9 cellular contexts compared by ENCODE assay signal in the genomic region with DNA sequence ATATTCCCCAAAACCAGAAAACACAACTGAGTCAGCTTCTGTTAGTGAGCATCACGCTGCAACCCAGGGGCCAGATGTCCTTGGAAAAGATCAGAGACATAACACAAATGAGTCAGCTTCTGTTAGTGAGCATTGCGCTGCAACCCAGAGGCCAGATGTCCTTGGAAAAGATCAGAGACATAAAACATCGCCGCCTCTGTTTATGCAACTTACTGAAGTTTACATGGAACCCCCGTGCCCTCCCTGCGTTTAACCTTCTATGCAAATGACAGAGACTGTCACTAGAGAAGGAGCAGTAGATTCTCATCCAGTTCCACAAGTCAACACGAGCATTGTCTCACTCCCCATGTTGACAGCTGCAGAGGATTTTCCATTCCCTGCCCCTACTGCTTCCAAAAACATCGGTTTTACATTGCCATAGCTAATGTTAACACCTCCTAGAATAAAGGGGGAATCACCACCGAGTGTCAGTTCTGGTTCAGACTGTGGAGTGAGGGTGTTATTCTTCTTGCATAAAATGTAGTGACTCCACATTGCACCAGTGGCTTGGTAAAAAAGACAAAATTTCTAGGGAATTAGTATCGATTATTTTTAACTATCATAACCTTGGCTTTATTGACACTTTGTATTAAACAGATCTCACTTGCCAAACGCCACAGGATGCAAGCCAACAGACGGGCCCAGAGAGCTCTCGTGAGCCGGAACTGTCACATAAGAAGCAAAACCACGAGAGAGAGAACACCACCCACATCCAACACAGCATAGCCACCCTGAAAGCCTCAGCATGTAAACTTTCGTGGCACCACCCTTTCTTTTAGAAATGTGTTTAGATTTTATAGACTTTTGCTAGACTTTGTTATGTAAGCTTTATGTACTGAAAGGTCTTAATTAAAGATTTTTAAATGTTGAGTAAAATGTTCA.
DNase-seq lines count a peak whose midpoint lies in the region; FAIRE-seq and TF ChIP-seq lines count a peak whose summit lies in the region.
"Had no signal": no experiment of that assay in that cellular context is flagged by ENCODE, and none has a peak within 500 bp of the region (broad histone marks: within the 10 kb centered on the region; RNA-seq: fewer than 3 reads in every experiment).

No MANE protein-coding gene starts in this region.

- intact Hi-C loops in activated naive CD4-positive, alpha-beta T cell treated with anti-CD3 and anti-CD28 coated beads for 36 hours (cut with micrococcal nuclease), result no loop called here
- intact Hi-C loops in posterior vena cava (cut with DNase I), result no loop called here

- no peak for FAIRE-seq in GM12892 (lab: Jason Lieb, UNC)

- peak overlapping the region; percentile 5 for H3K4me3 Mint-ChIP-seq in activated naive CD4-positive, alpha-beta T cell treated with anti-CD3 and anti-CD28 coated beads for 36 hours
- H3K4me3 Mint-ChIP-seq in mesothelial cell of epicardium, result no peak overlapping the region

- no peak for TF ChIP-seq CTCF in mesothelial cell of epicardium (IDR thresholded peaks at IDR 0.05; ENCODE audit: unreplicated experiment)

- H3K27ac Mint-ChIP-seq in activated naive CD4-positive, alpha-beta T cell treated with anti-CD3 and anti-CD28 coated beads for 36 hours, result peak overlapping the region; percentile 70
- H3K27ac Mint-ChIP-seq in mesothelial cell of epicardium, result no peak overlapping the region

- peaks cover 35% of the 10 kb centered on the region for H3K4me1 Mint-ChIP-seq in activated naive CD4-positive, alpha-beta T cell treated with anti-CD3 and anti-CD28 coated beads for 36 hours (ENCODE audit: low read depth)
- H3K4me1 Mint-ChIP-seq in mesothelial cell of epicardium, result peaks cover 10% of the 10 kb centered on the region

- TF ChIP-seq POLR2A in GM12892 (IDR thresholded peaks at IDR 0.05; ENCODE audit: low read depth, low read length), result no peak

- DNase-seq in Daoy (ENCODE audit: low read depth), result peak; percentile 52
- peak; percentile 10 to 80 (median 18) for DNase-seq in T-helper 1 cell
- peak; percentile 59 for DNase-seq in activated naive CD4-positive, alpha-beta T cell treated with anti-CD3 and anti-CD28 coated beads for 36 hours
- peak; percentile 53 for DNase-seq in pons (ENCODE audit: low spot score)
- DNase-seq in GM12892 (ENCODE audit: insufficient read length), result no peak
- no peak for DNase-seq in SIG-M5 treated with dmso at 0.1 percent for 504 hours (lab: John Stamatoyannopoulos, UW; ENCODE audit: unreplicated experiment)
- DNase-seq in posterior vena cava (ENCODE audit: low spot score), result no peak
- no peak for DNase-seq in mesothelial cell of epicardium (ENCODE audit: low spot score in 2 of 2, unreplicated experiment in 2 of 2)
- DNase-seq: dorsolateral prefrontal cortex had no signal

- H3K9me3 Mint-ChIP-seq in activated naive CD4-positive, alpha-beta T cell treated with anti-CD3 and anti-CD28 coated beads for 36 hours, result no peaks in the 10 kb centered on the region
- H3K9me3 Mint-ChIP-seq in mesothelial cell of epicardium, result peaks cover 7% of the 10 kb centered on the region

- CTCF ChIA-PET in activated naive CD4-positive, alpha-beta T cell treated with anti-CD3 and anti-CD28 coated beads for 36 hours (lab: Charles Lee), result interaction anchor here (1.3 kb wide), 1 partner anchor 10 kb away, joined by 4 read pairs; no protein-coding TSS in a partner anchor

- H3K36me3 Mint-ChIP-seq in activated naive CD4-positive, alpha-beta T cell treated with anti-CD3 and anti-CD28 coated beads for 36 hours (ENCODE audit: low read depth), result no peaks in the 10 kb centered on the region
- no peaks in the 10 kb centered on the region for H3K36me3 Mint-ChIP-seq in mesothelial cell of epicardium

- H3K27me3 Mint-ChIP-seq in activated naive CD4-positive, alpha-beta T cell treated with anti-CD3 and anti-CD28 coated beads for 36 hours (ENCODE audit: low read depth), result no peaks in the 10 kb centered on the region
- H3K27me3 Mint-ChIP-seq in mesothelial cell of epicardium (ENCODE audit: low read depth), result no peaks in the 10 kb centered on the region

Comparison
In these comparisons a context has a peak if more than half of its experiments do, and no peak if none do; other contexts are left out.
1. DNase-seq: peak in Daoy (single experiment), T-helper 1 cell (5 of 5), activated naive CD4-positive, alpha-beta T cell treated with anti-CD3 and anti-CD28 coated beads for 36 hours (single experiment) and pons (single experiment); none in GM12892 (single experiment), SIG-M5 treated with dmso at 0.1 percent for 504 hours (single experiment), posterior vena cava (single experiment) and mesothelial cell of epicardium (0 of 2).